8 cellular contexts compared by ENCODE assay signal in genomic region chr5:52787600-52788504, GRCh38. TPM values are rescaled to one million over a fixed set of nuclear protein-coding genes. Genes with fewer than 3 reads are reported as not detected.
DNase-seq lines count a peak whose midpoint lies in the region; ATAC-seq and TF ChIP-seq lines count a peak whose summit lies in the region.

Gene ITGA1 (plus strand): TSS chr5:52787916. CDS start chr5:52788354, 438 bp downstream.
Gene PELO (plus strand): TSS chr5:52787916. CDS start chr5:52800395, 12,479 bp downstream.

- peaks cover 7% of the 10 kb centered on the region for H3K4me1 ChIP-seq in fibroblast of lung (ENCODE audit: control insufficient read depth, extremely low read depth, insufficient read depth, low read length)

- peak; percentile 71 for ATAC-seq in GM18520 (IDR thresholded peaks at IDR 0.05; ENCODE audit: unreplicated experiment)
- peak; percentile 76 for ATAC-seq in HG03039 (IDR thresholded peaks at IDR 0.05; ENCODE audit: unreplicated experiment)
- ATAC-seq in naive B cell (ENCODE audit: low read depth in 2 of 2) = peak; percentile 68 to 73

- peak within 1 kb of the TSS; percentile 83 for H3K9ac ChIP-seq in fibroblast of lung (ENCODE audit: insufficient read depth, low read length)

- H3K27me3 ChIP-seq in fibroblast of lung (ENCODE audit: control insufficient read depth, insufficient read depth, low read length) = no peaks in the 10 kb centered on the region

- H4K20me1 ChIP-seq in fibroblast of lung (ENCODE audit: control insufficient read depth, extremely low read depth, insufficient read depth, low read length) = no peaks in the 10 kb centered on the region

- H3K9me3 ChIP-seq in fibroblast of lung (ENCODE audit: control insufficient read depth, insufficient read depth, low read depth, low read length) = no peaks in the 10 kb centered on the region

- peak within 1 kb of the TSS; percentile 82 to 92 (median 87) for H3K4me3 Mint-ChIP-seq in naive B cell

- peaks cover 14 to 17% (median 14%) of the 10 kb centered on the region in 3 donors for H3K4me1 Mint-ChIP-seq in naive B cell

- H3K79me2 ChIP-seq in fibroblast of lung (ENCODE audit: control insufficient read depth, insufficient read depth, low read length) = peaks cover 38% of the 10 kb centered on the region

- no peaks in the 10 kb centered on the region for H3K36me3 Mint-ChIP-seq in naive B cell

- H2AFZ ChIP-seq in fibroblast of lung (ENCODE audit: low read length) = peak within 1 kb of the TSS; percentile 90

- TF ChIP-seq CTCF in AG09309 (IDR thresholded peaks at IDR 0.05; ENCODE audit: control insufficient read depth, insufficient read depth, low read depth, low read length, missing control alignments) (no peak), fibroblast of lung (conservative IDR thresholded peaks at IDR 0.05 in 1 of 2, IDR thresholded peaks at IDR 0.05 in 1 of 2; ENCODE audit: low read depth in 1 of 2, low read length in 2 of 2) (peak; percentile 20 to 24)

- peaks cover 52 to 68% (median 53%) of the 10 kb centered on the region in 3 donors for H3K27me3 Mint-ChIP-seq in naive B cell

- DNase-seq in AG09309 (ENCODE audit: low read depth) (peak; percentile 39), NCI-H69 (lab: John Stamatoyannopoulos, UW) (peak; percentile 83), fibroblast of lung (ENCODE audit: low read depth in 2 of 2) (peak; percentile 76 to 88), naive B cell (peak; percentile 33), substantia nigra (lab: John Stamatoyannopoulos, UW) (peak in 28 of 49 donors; percentile 8 to 64 (median 30))
- peak; percentile 13 to 35 for DNase-seq in activated T-helper 1 cell treated with anti-CD3 and anti-CD28 coated beads, Interleukin-2, amount 50 U/mL, for 16 hours (ENCODE audit: low read depth in 1 of 2, low spot score in 1 of 2)

- peak within 1 kb of the TSS in 3 of 6 donors; percentile 12 to 79 (median 75) for H3K27ac Mint-ChIP-seq in naive B cell

- H3K27ac ChIP-seq in fibroblast of lung (ENCODE audit: insufficient read depth, low read length) = peak within 1 kb of the TSS; percentile 80
- no peak within 1 kb of the TSS for H3K27ac ChIP-seq in substantia nigra (ENCODE audit: low read depth, low read length, poor library complexity, severe bottlenecking)

- H3K4me3 ChIP-seq in AG09309 (ENCODE audit: control insufficient read depth, low read depth, low read length) = peak within 1 kb of the TSS; percentile 71
- H3K4me3 ChIP-seq in fibroblast of lung (replicated peaks in 1 of 4; ENCODE audit: control extremely low read depth in 1 of 4, insufficient read depth in 1 of 4, low read depth in 3 of 4, low read length in 4 of 4) = peak within 1 kb of the TSS; percentile 73 to 91 (median 80)

- H3K36me3 ChIP-seq in fibroblast of lung (ENCODE audit: control insufficient read depth, insufficient read depth, low read length) = peaks cover 2% of the 10 kb centered on the region

- H3K9me3 Mint-ChIP-seq in naive B cell = no peaks in the 10 kb centered on the region

- peak within 1 kb of the TSS; percentile 81 for H3K4me2 ChIP-seq in fibroblast of lung (ENCODE audit: extremely low read depth, insufficient read depth, low read length)

RNA-seq across cellular contexts. Expression of gene ITGA1, which starts in this region (rescaled TPM):
- total RNA-seq in fibroblast of lung = 12.1 and 12.6 TPM in 2 replicates
- polyA plus RNA-seq in fibroblast of lung (7.0 and 115 TPM in 2 replicates), naive B cell (ENCODE audit: low read depth in 6 of 6) (not detected)
- 6.4 and 72.9 TPM in 2 replicates for polyA plus RNA-seq in fibroblast of lung (2012)
- 4.1 and 35.0 TPM in 2 replicates for polyA minus RNA-seq in fibroblast of lung (ENCODE audit: low replicate concordance)

RNA-seq across cellular contexts. Expression of gene PELO, which starts in this region (rescaled TPM):
- total RNA-seq in fibroblast of lung = 31.1 and 45.2 TPM in 2 replicates
- polyA plus RNA-seq in fibroblast of lung (20.7 and 30.5 TPM in 2 replicates), naive B cell (ENCODE audit: low read depth in 6 of 6) (1 to 10 TPM; 1.3 to 3.6 (median 1.8) TPM)
- 20.5 and 35.5 TPM in 2 replicates for polyA plus RNA-seq in fibroblast of lung (2012)
- polyA minus RNA-seq in fibroblast of lung (ENCODE audit: low replicate concordance) = 17.3 and 33.7 TPM in 2 replicates

Comparison
In these comparisons a context has a peak if more than half of its experiments do, and no peak if none do; other contexts are left out.
1. RNA of gene ITGA1 (polyA plus RNA-seq): 6.4 to 115 TPM in fibroblast of lung; not detected in naive B cell; every median in the first group is over 4 times any median in the second.
2. RNA of gene PELO (polyA plus RNA-seq): 20.5 to 35.5 TPM in fibroblast of lung; 1.3 to 3.6 TPM in naive B cell; every median in the first group is over 4 times any median in the second.
3. DNase-seq: peak in every context shown above with its lines; median percentile 83 in NCI-H69; 82 in fibroblast of lung; 39 in AG09309; 33 in naive B cell; 30 in substantia nigra; 24 in activated T-helper 1 cell treated with anti-CD3 and anti-CD28 coated beads, Interleukin-2, amount 50 U/mL, for 16 hours.
4. Peak in every context shown above with its lines, with median percentiles within 50 percentile points of each other: ATAC-seq.